ENCODE assay signal across 10 cellular contexts in genomic region chr5:100826133-100826532, GRCh38.
DNase-seq lines count a peak whose midpoint lies in the region; ATAC-seq and TF ChIP-seq lines count a peak whose summit lies in the region.
"Had no signal": no experiment of that assay in that cellular context is flagged by ENCODE, and none has a peak within 500 bp of the region (broad histone marks: within the 10 kb centered on the region; RNA-seq: fewer than 3 reads in every experiment).

No MANE protein-coding gene starts in this region.

- H3K9ac ChIP-seq in MM.1S (ENCODE audit: low read length) = no peak overlapping the region

- H3F3A ChIP-seq in MM.1S (ENCODE audit: insufficient read depth, low read length) = 0 out of 2 replicates have a peak, but pooled peaks cover 3% of the 10 kb centered on the region

- H3K36me3 ChIP-seq in MM.1S (replicated peaks; ENCODE audit: insufficient read depth, low read length) (no peaks in the 10 kb centered on the region), ovary (no peaks in the 10 kb centered on the region)
- H3K36me3 ChIP-seq: MG63 had no signal

- TF ChIP-seq POLR2A in ovary (IDR thresholded peaks at IDR 0.05) = no peak

- H3K9me3 ChIP-seq in MM.1S (replicated peaks; ENCODE audit: insufficient read depth, low read length) (no peaks in the 10 kb centered on the region), ovary (no peaks in the 10 kb centered on the region)
- H3K9me3 ChIP-seq: BLaER1 treated with 17β-estradiol and CSF1 and Interleukin-3, amounts not matched to agents 10 nM and 100 nM; MG63 had no signal

- no peak overlapping the region for H3K4me2 ChIP-seq in MM.1S (ENCODE audit: low read depth, low read length)

- no peaks in the 10 kb centered on the region for H3K9me2 ChIP-seq in MM.1S (replicated peaks; ENCODE audit: insufficient read depth, low read length)

- H3K79me2 ChIP-seq in MM.1S (ENCODE audit: low read length) = peaks cover 52% of the 10 kb centered on the region

- H3K4me1 Mint-ChIP-seq in activated CD4-positive, alpha-beta memory T cell treated with anti-CD3 and anti-CD28 coated beads for 36 hours (ENCODE audit: low read depth) = peaks cover 43% of the 10 kb centered on the region
- H3K4me1 Mint-ChIP-seq in type B pancreatic cell (ENCODE audit: unreplicated experiment) = peaks cover 18% of the 10 kb centered on the region

- H3K4me3 Mint-ChIP-seq in activated CD4-positive, alpha-beta memory T cell treated with anti-CD3 and anti-CD28 coated beads for 36 hours = no peak overlapping the region
- H3K4me3 Mint-ChIP-seq in type B pancreatic cell = no peak overlapping the region

- H3K27ac ChIP-seq in MM.1S (ENCODE audit: low read length) (no peak overlapping the region), ovary (no peak overlapping the region)

- ATAC-seq in activated naive CD4-positive, alpha-beta T cell treated with anti-CD3 and anti-CD28 coated beads, Interleukin-2, amount 50 U/mL, for 72 hours = peak; percentile 71 to 86
- ATAC-seq in HG02884 (IDR thresholded peaks at IDR 0.05; ENCODE audit: unreplicated experiment) = peak; percentile 30

- H2AFZ ChIP-seq in MM.1S (ENCODE audit: low read length) = no peak overlapping the region

- TF ChIP-seq EP300 in ovary (IDR thresholded peaks at IDR 0.05) = no peak

- H3K4me1 ChIP-seq in MM.1S (ENCODE audit: low read length) (peaks cover 16% of the 10 kb centered on the region; the same call in 1 of the 2 replicates), ovary (ENCODE audit: insufficient read depth) (no peaks in the 10 kb centered on the region)

- H4K20me1 ChIP-seq in MM.1S (ENCODE audit: insufficient read depth, low read length) = no peaks in the 10 kb centered on the region

- H3K4me3 ChIP-seq in MM.1S (ENCODE audit: low read length) (no peak overlapping the region), ovary (no peak overlapping the region)
- H3K4me3 ChIP-seq: MG63 had no signal

- 81 to 83% (median 83%) methylated on average over 2 of the region's 2 CpGs for WGBS in ovary, 3 donors

- H3K27me3 Mint-ChIP-seq in activated CD4-positive, alpha-beta memory T cell treated with anti-CD3 and anti-CD28 coated beads for 36 hours = no peaks in the 10 kb centered on the region
- H3K27me3 Mint-ChIP-seq in type B pancreatic cell = no peaks in the 10 kb centered on the region

- CTCF ChIA-PET in activated CD4-positive, alpha-beta memory T cell treated with anti-CD3 and anti-CD28 coated beads for 36 hours (lab: Charles Lee) = interaction anchor here (0.6 to 1.4 kb wide), 3 partner anchors 14 to 105 kb away, joined by 4 to 5 read pairs (median 4); no protein-coding TSS in a partner anchor

- H3K27me3 ChIP-seq in MM.1S (replicated peaks; ENCODE audit: insufficient read depth, low read length) (no peaks in the 10 kb centered on the region), ovary (no peaks in the 10 kb centered on the region)
- H3K27me3 ChIP-seq: BLaER1 treated with 17β-estradiol and CSF1 and Interleukin-3, amounts not matched to agents 10 nM and 100 nM; MG63 had no signal

- POLR2A ChIA-PET in activated CD4-positive, alpha-beta memory T cell treated with anti-CD3 and anti-CD28 coated beads for 36 hours (lab: Charles Lee) = interaction anchor here (0.7 to 1.5 kb wide), 4 partner anchors 15 to 79 kb away, joined by 3 to 20 read pairs (median 4); partner anchors contain the start of gene ST8SIA4

- H3K27ac Mint-ChIP-seq in activated naive CD4-positive, alpha-beta T cell treated with anti-CD3 and anti-CD28 coated beads, Interleukin-2, amount 50 U/mL, for 72 hours = peak overlapping the region in 1 of 2 donors; percentile 42
- H3K27ac Mint-ChIP-seq in activated CD4-positive, alpha-beta memory T cell treated with anti-CD3 and anti-CD28 coated beads for 36 hours = peak overlapping the region; percentile 1
- H3K27ac Mint-ChIP-seq in type B pancreatic cell = peak overlapping the region; percentile 23

- H3K9me3 Mint-ChIP-seq in activated naive CD4-positive, alpha-beta T cell treated with anti-CD3 and anti-CD28 coated beads, Interleukin-2, amount 50 U/mL, for 72 hours = no peaks in the 10 kb centered on the region
- no peaks in the 10 kb centered on the region for H3K9me3 Mint-ChIP-seq in activated CD4-positive, alpha-beta memory T cell treated with anti-CD3 and anti-CD28 coated beads for 36 hours
- H3K9me3 Mint-ChIP-seq in type B pancreatic cell = peaks cover 5% of the 10 kb centered on the region

- intact Hi-C loops in activated CD4-positive, alpha-beta memory T cell treated with anti-CD3 and anti-CD28 coated beads for 36 hours (cut with micrococcal nuclease) = loop anchor here (1.0 kb wide), 6 partner anchors 14 to 77 kb away; partner anchors contain the start of gene ST8SIA4
- intact Hi-C loops in ovary (cut with DNase I) = no loop called here

- peaks cover 0 to 6% of the 10 kb centered on the region in 2 donors for H3K36me3 Mint-ChIP-seq in activated naive CD4-positive, alpha-beta T cell treated with anti-CD3 and anti-CD28 coated beads, Interleukin-2, amount 50 U/mL, for 72 hours
- peaks cover 12% of the 10 kb centered on the region for H3K36me3 Mint-ChIP-seq in activated CD4-positive, alpha-beta memory T cell treated with anti-CD3 and anti-CD28 coated beads for 36 hours
- H3K36me3 Mint-ChIP-seq in type B pancreatic cell = no peaks in the 10 kb centered on the region

- no peak for DNase-seq in activated naive CD4-positive, alpha-beta T cell treated with anti-CD3 and anti-CD28 coated beads, Interleukin-2, amount 50 U/mL, for 72 hours (ENCODE audit: low spot score in 2 of 2)
- DNase-seq in activated naive CD4-positive, alpha-beta T cell (lab: John Stamatoyannopoulos, UW) = no peak
- no peak for DNase-seq in activated CD4-positive, alpha-beta memory T cell treated with anti-CD3 and anti-CD28 coated beads for 36 hours
- no peak for DNase-seq in type B pancreatic cell (ENCODE audit: extremely low spot score, unreplicated experiment)
- no peak for DNase-seq in MM.1S
- DNase-seq in DMS114 treated with DMSO at 0.1 percent for 48 hours (lab: John Stamatoyannopoulos, UW; ENCODE audit: unreplicated experiment) = no peak
- no peak for DNase-seq in ovary
- DNase-seq: MG63 had no signal

- TF ChIP-seq CTCF in type B pancreatic cell (conservative IDR thresholded peaks at IDR 0.05) (no peak), MM.1S (IDR thresholded peaks at IDR 0.05; ENCODE audit: low read length) (no peak), ovary (IDR thresholded peaks at IDR 0.05) (no peak)
